Comparison of ENCODE assay signal across 19 cellular contexts in the genomic region with DNA sequence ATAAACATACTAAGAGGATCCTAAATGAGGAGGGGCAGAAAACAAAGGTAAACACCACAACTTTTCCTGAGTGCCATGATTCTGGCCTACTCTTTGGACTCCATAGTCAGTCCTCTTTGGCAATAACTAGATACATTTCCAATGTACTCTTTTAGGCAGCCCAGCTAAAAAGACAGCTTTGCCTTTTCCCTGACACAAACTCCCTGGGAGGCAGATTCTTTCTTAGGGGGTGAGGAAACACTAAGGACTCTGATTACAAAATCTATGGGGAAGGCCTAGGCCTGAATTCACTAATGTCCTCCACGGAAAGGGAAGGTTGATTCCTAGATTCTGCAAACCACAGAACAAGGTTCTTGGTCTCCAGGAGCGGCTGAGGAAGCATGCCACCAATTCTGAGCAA. TPM values are rescaled to one million over a fixed set of nuclear protein-coding genes. Genes with fewer than 3 reads are reported as not detected.
DNase-seq lines count a peak whose midpoint lies in the region; ATAC-seq and TF ChIP-seq lines count a peak whose summit lies in the region.
"Had no signal": no experiment of that assay in that cellular context is flagged by ENCODE, and none has a peak within 500 bp of the region (broad histone marks: within the 10 kb centered on the region; RNA-seq: fewer than 3 reads in every experiment).

No MANE protein-coding gene starts in this region.

- no peaks in the 10 kb centered on the region for H3K27me3 ChIP-seq in cardiac muscle cell
- H3K27me3 ChIP-seq in heart right ventricle, result no peaks in the 10 kb centered on the region
- H3K27me3 ChIP-seq in endodermal cell (ENCODE audit: control insufficient read depth, insufficient read depth, low read length, poor library complexity, severe bottlenecking), result no peaks in the 10 kb centered on the region
- H3K27me3 ChIP-seq: BLaER1 had no signal

- no peaks in the 10 kb centered on the region for H3K27me3 Mint-ChIP-seq in endodermal cell (ENCODE audit: insufficient read depth)
- H3K27me3 Mint-ChIP-seq in nephron progenitor cell (ENCODE audit: low read depth, poor library complexity), result no peaks in the 10 kb centered on the region
- no peaks in the 10 kb centered on the region for H3K27me3 Mint-ChIP-seq in progenitor cell of endocrine pancreas
- H3K27me3 Mint-ChIP-seq: CD4-positive, alpha-beta memory T cell; IgD-negative memory B cell had no signal

- intact Hi-C loops in heart right ventricle (cut with DNase I), result no loop called here

- H3K36me3 Mint-ChIP-seq in endodermal cell (ENCODE audit: low read depth) (peaks cover 56% of the 10 kb centered on the region), nephron progenitor cell (ENCODE audit: low read depth) (peaks cover 41% of the 10 kb centered on the region), progenitor cell of endocrine pancreas (ENCODE audit: insufficient read depth) (peaks cover 16% of the 10 kb centered on the region)

- no peak overlapping the region for H3K4me3 Mint-ChIP-seq in endodermal cell
- H3K4me3 Mint-ChIP-seq in nephron progenitor cell, result no peak overlapping the region
- H3K4me3 Mint-ChIP-seq in progenitor cell of endocrine pancreas (ENCODE audit: low read depth), result no peak overlapping the region
- H3K4me3 Mint-ChIP-seq: CD14-positive monocyte; CD4-positive, alpha-beta memory T cell; HFFc6; IgD-negative memory B cell had no signal

- no peak overlapping the region for H3K9ac ChIP-seq in endodermal cell (ENCODE audit: extremely low read depth, low read length, poor library complexity, severe bottlenecking)
- H3K9ac ChIP-seq: BLaER1 had no signal

- H3K4me1 ChIP-seq in cardiac muscle cell (ENCODE audit: low read depth), result peaks cover 46% of the 10 kb centered on the region
- peaks cover 0 to 28% (median 14%) of the 10 kb centered on the region in 9 donors for H3K4me1 ChIP-seq in heart right ventricle
- peaks cover 27% of the 10 kb centered on the region for H3K4me1 ChIP-seq in endodermal cell (ENCODE audit: control insufficient read depth, insufficient read depth, low read length)
- H3K4me1 ChIP-seq: A549, BLaER1 had no signal

- DNase-seq in cardiac muscle cell (ENCODE audit: low read depth in 1 of 2, low spot score in 1 of 2) (no peak), heart right ventricle (no peak), endodermal cell (no peak), nephron progenitor cell (no peak), progenitor cell of endocrine pancreas (ENCODE audit: low spot score, unreplicated experiment) (no peak)
- DNase-seq in stimulated activated CD4-positive, alpha-beta T cell treated with anti-CD3 and anti-CD28 coated beads, Interleukin-15, amount 100 ng/mL, for 24 hours, result no peak
- DNase-seq: CD4-positive, alpha-beta memory T cell; DMS153; DMS79; GDM1; HCEC 1CT; HFFc6 had no signal

- H3K9me3 Mint-ChIP-seq in endodermal cell (no peaks in the 10 kb centered on the region), nephron progenitor cell (no peaks in the 10 kb centered on the region), progenitor cell of endocrine pancreas (ENCODE audit: low read depth) (no peaks in the 10 kb centered on the region)
- H3K9me3 Mint-ChIP-seq: CD14-positive monocyte; CD4-positive, alpha-beta memory T cell; HFFc6; IgD-negative memory B cell had no signal

- TF ChIP-seq CTCF in cardiac muscle cell (IDR thresholded peaks at IDR 0.05; ENCODE audit: low read depth, low read length) (no peak), heart right ventricle (IDR thresholded peaks at IDR 0.05) (no peak), endodermal cell (conservative IDR thresholded peaks at IDR 0.05) (no peak), nephron progenitor cell (IDR thresholded peaks at IDR 0.05) (no peak), progenitor cell of endocrine pancreas (IDR thresholded peaks at IDR 0.05; ENCODE audit: unreplicated experiment) (no peak)

- H3K4me3 ChIP-seq in cardiac muscle cell (no peak overlapping the region), heart right ventricle (no peak overlapping the region), endodermal cell (ENCODE audit: low read length) (peak overlapping the region; percentile 9)
- H3K4me3 ChIP-seq: A549, BLaER1 had no signal

- H3K27ac ChIP-seq in cardiac muscle cell (peak overlapping the region; percentile 90), heart right ventricle (no peak overlapping the region), endodermal cell (ENCODE audit: low read depth, low read length) (no peak overlapping the region)
- H3K27ac ChIP-seq: 22Rv1, A549, BLaER1 had no signal

- H3K4me1 Mint-ChIP-seq in endodermal cell (peaks cover 38% of the 10 kb centered on the region), nephron progenitor cell (peaks cover 65% of the 10 kb centered on the region), progenitor cell of endocrine pancreas (ENCODE audit: low read depth) (peaks cover 12% of the 10 kb centered on the region)

- H3K36me3 ChIP-seq in cardiac muscle cell (peaks cover 3% of the 10 kb centered on the region), heart right ventricle (peaks cover 0 to 100% (median 65%) of the 10 kb centered on the region in 9 donors), endodermal cell (ENCODE audit: control insufficient read depth, insufficient read depth, low read length) (peaks cover 67% of the 10 kb centered on the region)

- ATAC-seq in heart right ventricle, result no peak
- no peak for ATAC-seq in GM19463 (IDR thresholded peaks at IDR 0.05; ENCODE audit: unreplicated experiment)
- ATAC-seq: A549, HepG2 had no signal

- 94 to 95% methylated on average over 2 of the region's 2 CpGs for WGBS in heart right ventricle, 2 donors
- WGBS in endodermal cell (ENCODE audit: insufficient coverage in 1 of 2, insufficient read length in 1 of 2), 2 experiments, result 85% methylated on average over 2 of the region's 2 CpGs

- H3K27ac Mint-ChIP-seq in endodermal cell (peak overlapping the region; percentile 85), nephron progenitor cell (peak overlapping the region; percentile 47), progenitor cell of endocrine pancreas (no peak overlapping the region)
- H3K27ac Mint-ChIP-seq: HFFc6, IgD-negative memory B cell had no signal

- H3K9me3 ChIP-seq in cardiac muscle cell (ENCODE audit: low read depth) (no peaks in the 10 kb centered on the region), heart right ventricle (no peaks in the 10 kb centered on the region), endodermal cell (ENCODE audit: control insufficient read depth, low read length) (no peaks in the 10 kb centered on the region)
- H3K9me3 ChIP-seq: A549, BLaER1 had no signal

RNA-seq across cellular contexts. Expression of a gene that starts 25.8 kb away (rescaled TPM):
- 58.2 and 72.0 TPM in 2 replicates for total RNA-seq in cardiac muscle cell
- 18.8 and 19.6 TPM in 2 replicates for polyA plus RNA-seq in cardiac muscle cell
- 100 to 1,000 TPM in 4 of 10 donors, 10 to 100 TPM in 6; 78.1 to 118 (median 96.8) TPM for total RNA-seq in heart right ventricle
- polyA plus RNA-seq in heart right ventricle, result 10 to 100 TPM; 31.8 to 63.2 TPM
- total RNA-seq in endodermal cell, result 10 to 100 TPM; 63.8 to 70.9 TPM
- 15.5 TPM for polyA plus RNA-seq in endodermal cell (2013, experiment 1 of 2)
- polyA plus RNA-seq in endodermal cell (2013, experiment 2 of 2), result 16.8 TPM
- 70.7 and 73.3 TPM in 2 replicates for total RNA-seq in progenitor cell of endocrine pancreas
